24 cellular contexts compared by ENCODE assay signal in the genomic region with DNA sequence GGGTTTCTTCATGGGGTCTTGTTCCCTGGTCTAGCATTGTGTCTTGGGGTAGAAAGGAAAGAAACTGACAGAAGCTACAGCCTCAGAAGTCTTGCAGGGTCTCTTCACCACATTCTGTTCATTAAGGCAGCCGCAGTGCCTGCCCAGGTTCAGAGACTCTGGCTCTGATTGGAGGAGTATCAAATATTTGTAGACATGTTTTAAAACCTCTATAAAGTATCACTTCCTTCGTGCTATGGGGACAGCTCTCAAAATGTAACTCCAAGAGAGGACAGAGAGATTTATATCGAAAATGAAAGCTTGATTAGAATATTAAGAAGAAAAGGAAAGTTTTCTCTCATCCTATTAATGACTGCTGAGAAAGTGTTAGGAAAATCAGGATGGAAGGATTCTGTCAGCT.
A peak's percentile ranks its signal among the peaks of the same experiment; 100 is the strongest.
DNase-seq lines count a peak whose midpoint lies in the region; ATAC-seq and TF ChIP-seq lines count a peak whose summit lies in the region.
"Had no signal": no experiment of that assay in that cellular context is flagged by ENCODE, and none has a peak within 500 bp of the region (broad histone marks: within the 10 kb centered on the region; RNA-seq: fewer than 3 reads in every experiment).

No MANE protein-coding gene starts in this region.

- no peak overlapping the region for H3K4me2 ChIP-seq in GM23338
- H3K4me2 ChIP-seq: smooth muscle cell had no signal

- no peak for ATAC-seq in CD4-positive, CD25-positive, alpha-beta regulatory T cell (ENCODE audit: low read depth in 2 of 2)
- ATAC-seq in T-helper 17 cell (no peak), GM23338 (no peak), GM21825 (IDR thresholded peaks at IDR 0.05; ENCODE audit: unreplicated experiment) (no peak), GM21390 (IDR thresholded peaks at IDR 0.05; ENCODE audit: unreplicated experiment) (no peak)
- ATAC-seq in naive thymus-derived CD4-positive, alpha-beta T cell = no peak

- peak overlapping the region in 2 of 4 donors; percentile 8 to 32 for H3K4me3 Mint-ChIP-seq in CD4-positive, CD25-positive, alpha-beta regulatory T cell
- no peak overlapping the region for H3K4me3 Mint-ChIP-seq in CD8-positive, alpha-beta memory T cell
- H3K4me3 Mint-ChIP-seq in T-helper 17 cell (peak overlapping the region; percentile 39), GM23338 (no peak overlapping the region)
- H3K4me3 Mint-ChIP-seq in naive thymus-derived CD4-positive, alpha-beta T cell = no peak overlapping the region
- H3K4me3 Mint-ChIP-seq: CD14-positive monocyte; T-helper 1 cell treated with Interleukin-12 subunit alpha and Interleukin-12 subunit beta and Interleukin-4 antibody, amounts not matched to agents 30 μg/mL and 1 μg/mL, for 36 hours had no signal

- H3K4me1 Mint-ChIP-seq in CD4-positive, CD25-positive, alpha-beta regulatory T cell = peaks cover 20 to 53% (median 35%) of the 10 kb centered on the region in 4 donors
- H3K4me1 Mint-ChIP-seq in CD8-positive, alpha-beta memory T cell = peaks cover 46 to 69% (median 69%) of the 10 kb centered on the region in 3 donors
- H3K4me1 Mint-ChIP-seq in T-helper 17 cell (peaks cover 40% of the 10 kb centered on the region), GM23338 (peaks cover 14% of the 10 kb centered on the region)
- H3K4me1 Mint-ChIP-seq in naive thymus-derived CD4-positive, alpha-beta T cell = peaks cover 25 to 64% (median 58%) of the 10 kb centered on the region in 7 donors

- CTCF ChIA-PET in CD8-positive, alpha-beta memory T cell (lab: Charles Lee) = interaction anchor here (0.8 kb wide), 1 partner anchor 15 kb away, joined by 3 read pairs; no protein-coding TSS in a partner anchor
- CTCF ChIA-PET in naive thymus-derived CD4-positive, alpha-beta T cell (lab: Charles Lee) = interaction anchor here (0.6 kb wide), 1 partner anchor 757 kb away, joined by 4 read pairs; no protein-coding TSS in a partner anchor

- H4K20me1 ChIP-seq in GM23338 (replicated peaks; ENCODE audit: insufficient read depth) = no peaks in the 10 kb centered on the region

- TF ChIP-seq CTCF in GM23338 (conservative IDR thresholded peaks at IDR 0.05; ENCODE audit: low read depth in 2 of 2) = no peak

- H3F3A ChIP-seq in GM23338 (replicated peaks; ENCODE audit: low read depth) = no peaks in the 10 kb centered on the region

- H3K27me3 Mint-ChIP-seq in CD4-positive, CD25-positive, alpha-beta regulatory T cell = no peaks in the 10 kb centered on the region
- H3K27me3 Mint-ChIP-seq in CD8-positive, alpha-beta memory T cell = peaks cover 0 to 2% of the 10 kb centered on the region in 2 donors
- no peaks in the 10 kb centered on the region for H3K27me3 Mint-ChIP-seq in T-helper 17 cell
- no peaks in the 10 kb centered on the region for H3K27me3 Mint-ChIP-seq in naive thymus-derived CD4-positive, alpha-beta T cell
- peaks cover 1% of the 10 kb centered on the region for H3K27me3 Mint-ChIP-seq in GM23338 (ENCODE audit: insufficient read depth, low read depth, poor library complexity)

- H2AFZ ChIP-seq in GM23338 = no peak overlapping the region

- peaks cover 0 to 1% (median 0%) of the 10 kb centered on the region in 7 donors for H3K9me3 Mint-ChIP-seq in CD4-positive, CD25-positive, alpha-beta regulatory T cell
- H3K9me3 Mint-ChIP-seq in CD8-positive, alpha-beta memory T cell = no peaks in the 10 kb centered on the region
- peaks cover 0 to 2% (median 0%) of the 10 kb centered on the region in 11 donors for H3K9me3 Mint-ChIP-seq in naive thymus-derived CD4-positive, alpha-beta T cell
- H3K9me3 Mint-ChIP-seq in GM23338 = no peaks in the 10 kb centered on the region

- peak overlapping the region; percentile 57 to 86 (median 81) for H3K27ac Mint-ChIP-seq in CD4-positive, CD25-positive, alpha-beta regulatory T cell
- H3K27ac Mint-ChIP-seq in CD8-positive, alpha-beta memory T cell = peak overlapping the region in 6 of 8 donors; percentile 2 to 80 (median 52)
- peak overlapping the region; percentile 66 for H3K27ac Mint-ChIP-seq in T-helper 17 cell
- peak overlapping the region in 8 of 9 donors; percentile 34 to 85 (median 48) for H3K27ac Mint-ChIP-seq in naive thymus-derived CD4-positive, alpha-beta T cell
- no peak overlapping the region for H3K27ac Mint-ChIP-seq in GM23338
- H3K27ac Mint-ChIP-seq: T-helper 1 cell treated with Interleukin-12 subunit alpha and Interleukin-12 subunit beta and Interleukin-4 antibody, amounts not matched to agents 30 μg/mL and 1 μg/mL, for 36 hours had no signal

- no peaks in the 10 kb centered on the region for H3K27me3 ChIP-seq in CD4-positive, CD25-positive, alpha-beta regulatory T cell (ENCODE audit: control insufficient read depth, insufficient read depth, low read length)
- no peaks in the 10 kb centered on the region for H3K27me3 ChIP-seq in CD8-positive, alpha-beta memory T cell (ENCODE audit: insufficient read depth, low read length, poor library complexity, severe bottlenecking)
- no peaks in the 10 kb centered on the region for H3K27me3 ChIP-seq in naive thymus-derived CD4-positive, alpha-beta T cell (ENCODE audit: control insufficient read depth in 2 of 2, insufficient read depth in 2 of 2, low read length in 2 of 2)
- H3K27me3 ChIP-seq in GM23338 (ENCODE audit: insufficient read depth) = no peaks in the 10 kb centered on the region
- H3K27me3 ChIP-seq: esophagus muscularis mucosa, testis, vagina had no signal

- no peak overlapping the region for H3K4me3 ChIP-seq in CD4-positive, CD25-positive, alpha-beta regulatory T cell (ENCODE audit: low read depth, low read length)
- H3K4me3 ChIP-seq in CD8-positive, alpha-beta memory T cell (ENCODE audit: low read length) = no peak overlapping the region
- H3K4me3 ChIP-seq in naive thymus-derived CD4-positive, alpha-beta T cell (ENCODE audit: low read length) = no peak overlapping the region
- H3K4me3 ChIP-seq in GM23338 = no peak overlapping the region
- H3K4me3 ChIP-seq: coronary artery, esophagus muscularis mucosa, smooth muscle cell, testis, vagina had no signal

- no peak overlapping the region for H3K27ac ChIP-seq in CD4-positive, CD25-positive, alpha-beta regulatory T cell (ENCODE audit: insufficient read depth, low read length, poor library complexity, severe bottlenecking)
- no peak overlapping the region for H3K27ac ChIP-seq in CD8-positive, alpha-beta memory T cell (ENCODE audit: low read depth, low read length)
- no peak overlapping the region for H3K27ac ChIP-seq in naive thymus-derived CD4-positive, alpha-beta T cell (ENCODE audit: low read depth, low read length)
- no peak overlapping the region for H3K27ac ChIP-seq in GM23338 (ENCODE audit: low read depth)
- H3K27ac ChIP-seq: coronary artery, esophagus muscularis mucosa, HL-60, testis, vagina had no signal

- H3K36me3 ChIP-seq in CD4-positive, CD25-positive, alpha-beta regulatory T cell (ENCODE audit: control insufficient read depth, insufficient read depth, low read length) = peaks cover 16% of the 10 kb centered on the region
- H3K36me3 ChIP-seq in CD8-positive, alpha-beta memory T cell (ENCODE audit: insufficient read depth, low read length) = no peaks in the 10 kb centered on the region
- H3K36me3 ChIP-seq in naive thymus-derived CD4-positive, alpha-beta T cell (ENCODE audit: control insufficient read depth in 2 of 3, insufficient read depth in 3 of 3, low read length in 3 of 3) = peaks cover 0 to 8% (median 0%) of the 10 kb centered on the region in 3 experiments
- H3K36me3 ChIP-seq in GM23338 (ENCODE audit: insufficient read depth) = no peaks in the 10 kb centered on the region
- H3K36me3 ChIP-seq: esophagus muscularis mucosa, vagina had no signal

- H3K9me3 ChIP-seq in CD4-positive, CD25-positive, alpha-beta regulatory T cell (ENCODE audit: control insufficient read depth in 2 of 2, low read length in 2 of 2) = no peaks in the 10 kb centered on the region
- H3K9me3 ChIP-seq in CD8-positive, alpha-beta memory T cell (ENCODE audit: low read length) = no peaks in the 10 kb centered on the region
- no peaks in the 10 kb centered on the region for H3K9me3 ChIP-seq in T-helper 17 cell (ENCODE audit: control insufficient read depth, low read length, poor library complexity, severe bottlenecking)
- H3K9me3 ChIP-seq in naive thymus-derived CD4-positive, alpha-beta T cell (ENCODE audit: control insufficient read depth in 2 of 3, low read length in 3 of 3) = no peaks in the 10 kb centered on the region
- H3K9me3 ChIP-seq: esophagus muscularis mucosa, testis, vagina had no signal

- peaks cover 30% of the 10 kb centered on the region for H3K36me3 Mint-ChIP-seq in CD4-positive, CD25-positive, alpha-beta regulatory T cell
- H3K36me3 Mint-ChIP-seq in CD8-positive, alpha-beta memory T cell = peaks cover 8 to 54% (median 22%) of the 10 kb centered on the region in 3 donors
- H3K36me3 Mint-ChIP-seq in T-helper 17 cell (ENCODE audit: low read depth) (peaks cover 7% of the 10 kb centered on the region), GM23338 (ENCODE audit: low read depth) (no peaks in the 10 kb centered on the region; the same call in 2 of the 3 replicates)
- H3K36me3 Mint-ChIP-seq in naive thymus-derived CD4-positive, alpha-beta T cell = peaks cover 4 to 28% (median 20%) of the 10 kb centered on the region in 5 donors

- 0 out of 2 replicates have a peak, but pooled peaks cover 5% of the 10 kb centered on the region for H3K9me2 ChIP-seq in GM23338 (ENCODE audit: insufficient read depth)

- DNase-seq in CD4-positive, CD25-positive, alpha-beta regulatory T cell = peak in 1 of 3 donors; percentile 5
- DNase-seq in CD8-positive, alpha-beta memory T cell = no peak
- DNase-seq in T-helper 17 cell = no peak
- DNase-seq in naive thymus-derived CD4-positive, alpha-beta T cell = no peak
- no peak for DNase-seq in GM23338 (ENCODE audit: low spot score)
- DNase-seq: activated CD4-positive, alpha-beta T cell treated with anti-CD3 and anti-CD28 coated beads for 4 hours; activated gamma-delta T cell treated with Interleukin-2 at 50 U/mL for 16 hours; amygdala; foreskin melanocyte; mesendoderm; NCI-H1048; NCI-H187 treated with DMSO at 0.1 percent for 48 hours; RPMI8226; stimulated activated CD4-positive, alpha-beta T cell treated with anti-CD3 and anti-CD28 coated beads, Interleukin-2, amount 100 ng/mL, for 24 hours; testis had no signal

- H3K4me1 ChIP-seq in CD4-positive, CD25-positive, alpha-beta regulatory T cell (ENCODE audit: control insufficient read depth, insufficient read depth, low read length, poor library complexity, severe bottlenecking) = peaks cover 15% of the 10 kb centered on the region
- H3K4me1 ChIP-seq in CD8-positive, alpha-beta memory T cell (ENCODE audit: insufficient read depth, low read length) = peaks cover 15% of the 10 kb centered on the region
- H3K4me1 ChIP-seq in naive thymus-derived CD4-positive, alpha-beta T cell (ENCODE audit: control insufficient read depth in 2 of 2, insufficient read depth in 2 of 2, low read length in 2 of 2) = peaks cover 0 to 16% of the 10 kb centered on the region in 2 donors
- peaks cover 6% of the 10 kb centered on the region for H3K4me1 ChIP-seq in GM23338 (ENCODE audit: insufficient read depth)
- H3K4me1 ChIP-seq: esophagus muscularis mucosa, testis, vagina had no signal

- intact Hi-C loops in naive thymus-derived CD4-positive, alpha-beta T cell (cut with micrococcal nuclease) = no loop called here

- POLR2A ChIA-PET in CD8-positive, alpha-beta memory T cell (lab: Charles Lee) = no interaction called here
- POLR2A ChIA-PET in naive thymus-derived CD4-positive, alpha-beta T cell (lab: Charles Lee) = interaction anchor here (0.7 to 0.8 kb wide), 2 partner anchors 47 to 782 kb away, joined by 3 read pairs; no protein-coding TSS in a partner anchor

- H3K79me2 ChIP-seq in GM23338 (replicated peaks; ENCODE audit: insufficient read depth) = no peaks in the 10 kb centered on the region
